2 cellular contexts compared by ENCODE assay signal in genomic region chr12:76346236-76346635, GRCh38.
TF ChIP-seq lines count a peak whose summit lies in the region.

No MANE protein-coding gene starts in this region.

TF ChIP-seq in A549, 52 proteins besides CTCF, POLR2A, EP300 and RAD21:
- TF ChIP-seq HMGXB4 (CRISPR knock-in tag; IDR thresholded peaks at IDR 0.05; ENCODE audit: borderline replicate concordance) (no peak), MAFK (IDR thresholded peaks at IDR 0.05; ENCODE audit: partially characterized antibody) (no peak), HOXA7 (CRISPR knock-in tag; IDR thresholded peaks at IDR 0.05) (no peak), JUNB (IDR thresholded peaks at IDR 0.05) (no peak), CBX8 (IDR thresholded peaks at IDR 0.05) (no peak), NFE2L2 (conservative IDR thresholded peaks at IDR 0.05; ENCODE audit: low read length) (no peak), RNF2 (IDR thresholded peaks at IDR 0.05; ENCODE audit: borderline replicate concordance, low read depth) (no peak), CHD2 (IDR thresholded peaks at IDR 0.05; ENCODE audit: low read length, partially characterized antibody) (no peak), PBX3 (IDR thresholded peaks at IDR 0.05) (no peak), JUN (IDR thresholded peaks at IDR 0.05) (no peak), E2F6 (IDR thresholded peaks at IDR 0.05; ENCODE audit: borderline replicate concordance, low read depth) (no peak), NPAS2 (CRISPR knock-in tag; IDR thresholded peaks at IDR 0.05; ENCODE audit: borderline replicate concordance) (no peak)
TF ChIP-seq in A549: peak in this region for 0.

TF ChIP-seq in IMR-90, 13 proteins besides CTCF, POLR2A, EP300 and RAD21:
- TF ChIP-seq USF2 (IDR thresholded peaks at IDR 0.05; ENCODE audit: low read depth, low read length), result no peak
- TF ChIP-seq CEBPB (IDR thresholded peaks at IDR 0.05; ENCODE audit: low read depth, low read length), result no peak
- no peak for TF ChIP-seq BHLHE40 (IDR thresholded peaks at IDR 0.05; ENCODE audit: low read depth, low read length)
- TF ChIP-seq CHD1 (IDR thresholded peaks at IDR 0.05; ENCODE audit: low read depth, low read length), result no peak
- no peak for TF ChIP-seq RCOR1 (IDR thresholded peaks at IDR 0.05; ENCODE audit: insufficient replicate concordance, low read length)
- no peak for TF ChIP-seq NFE2L2 (IDR thresholded peaks at IDR 0.05; ENCODE audit: low read depth, low read length)
- no peak for TF ChIP-seq MXI1 (IDR thresholded peaks at IDR 0.05; ENCODE audit: borderline replicate concordance, low read depth, low read length)
- TF ChIP-seq FOS (IDR thresholded peaks at IDR 0.05; ENCODE audit: low read depth, low read length), result no peak
- TF ChIP-seq MAFK (IDR thresholded peaks at IDR 0.05; ENCODE audit: low read depth, low read length), result no peak
- TF ChIP-seq MAZ (IDR thresholded peaks at IDR 0.05; ENCODE audit: borderline replicate concordance, low read depth, low read length), result no peak
- no peak for TF ChIP-seq SMC3 (IDR thresholded peaks at IDR 0.05; ENCODE audit: low read depth, low read length)
- no peak for TF ChIP-seq RFX5 (IDR thresholded peaks at IDR 0.05; ENCODE audit: low read depth, low read length)
- no peak for TF ChIP-seq ELK1 (IDR thresholded peaks at IDR 0.05; ENCODE audit: borderline replicate concordance, low read depth, low read length)
